18 cellular contexts compared by ENCODE assay signal in the genomic region with DNA sequence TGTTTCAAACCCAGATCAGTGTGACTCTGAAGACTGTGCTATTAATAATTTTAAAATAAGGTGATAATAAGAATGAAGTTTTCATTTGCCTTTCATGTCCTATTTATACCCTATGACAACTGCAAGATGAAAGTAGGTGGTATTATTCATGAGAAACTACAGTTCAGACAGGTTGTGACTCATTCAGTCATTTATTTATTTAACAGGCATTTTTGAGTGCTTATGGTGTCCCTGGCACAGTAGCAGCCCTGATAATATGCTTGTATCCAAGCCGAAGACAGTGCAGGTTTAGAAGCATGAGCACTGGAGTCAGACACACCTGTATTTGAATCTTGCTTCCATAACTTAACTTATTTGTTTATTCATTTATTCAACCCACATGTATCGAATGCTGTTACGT.
A peak's percentile ranks its signal among the peaks of the same experiment; 100 is the strongest.
DNase-seq lines count a peak whose midpoint lies in the region; ATAC-seq, FAIRE-seq and TF ChIP-seq lines count a peak whose summit lies in the region.
"Had no signal": no experiment of that assay in that cellular context is flagged by ENCODE, and none has a peak within 500 bp of the region (broad histone marks: within the 10 kb centered on the region; RNA-seq: fewer than 3 reads in every experiment).

No MANE protein-coding gene starts in this region.

- intact Hi-C loops in pancreas (cut with DNase I) (no loop called here), lower lobe of right lung (cut with DNase I) (no loop called here)

- ATAC-seq in pancreas (peak in 3 of 4 donors; percentile 34 to 80 (median 66)), lower lobe of right lung (no peak)
- ATAC-seq: heart left ventricle had no signal

- CTCF ChIA-PET in GM10248 (lab: Yijun Ruan, JAX) = no interaction called here

- no peak for FAIRE-seq in pancreas (lab: Jason Lieb, UNC)
- FAIRE-seq: GM19239 had no signal

- POLR2A ChIA-PET in GM10248 (lab: Yijun Ruan, JAX) = no interaction called here

- no peak overlapping the region for H3K4me3 ChIP-seq in epithelial cell of esophagus (ENCODE audit: low read length)
- no peak overlapping the region for H3K4me3 ChIP-seq in pancreas
- H3K4me3 ChIP-seq in lower lobe of right lung = no peak overlapping the region
- H3K4me3 ChIP-seq: heart left ventricle, left ventricle myocardium inferior, sigmoid colon had no signal

- H3K27me3 ChIP-seq in pancreas (peaks cover 0 to 3% (median 0%) of the 10 kb centered on the region in 4 donors), lower lobe of right lung (ENCODE audit: low read depth) (no peaks in the 10 kb centered on the region)
- H3K27me3 ChIP-seq: heart left ventricle, sigmoid colon had no signal

- no peaks in the 10 kb centered on the region for H3K9me3 ChIP-seq in pancreas
- H3K9me3 ChIP-seq in lower lobe of right lung = no peaks in the 10 kb centered on the region
- H3K9me3 ChIP-seq: heart left ventricle, left ventricle myocardium inferior, sigmoid colon had no signal

- TF ChIP-seq CTCF in epithelial cell of esophagus (IDR thresholded peaks at IDR 0.05; ENCODE audit: insufficient read depth, low read depth, low read length, missing control alignments) (no peak), pancreas (IDR thresholded peaks at IDR 0.05) (no peak), lower lobe of right lung (IDR thresholded peaks at IDR 0.05) (no peak), GM10248 (IDR thresholded peaks at IDR 0.05; ENCODE audit: control extremely low read depth, extremely low read depth, low read depth, missing control alignments) (no peak)

- H3K4me1 ChIP-seq in pancreas (no peaks in the 10 kb centered on the region), lower lobe of right lung (peaks cover 25% of the 10 kb centered on the region)
- H3K4me1 ChIP-seq: sigmoid colon had no signal

- H3K36me3 ChIP-seq in pancreas (no peaks in the 10 kb centered on the region), lower lobe of right lung (no peaks in the 10 kb centered on the region)
- H3K36me3 ChIP-seq: heart left ventricle, left ventricle myocardium inferior, sigmoid colon had no signal

- WGBS in pancreas, 2 donors = 61 to 72% methylated on average over 3 of the region's 3 CpGs

- H3K27ac ChIP-seq in pancreas (no peak overlapping the region), lower lobe of right lung (no peak overlapping the region)
- H3K27ac ChIP-seq: C4-2B, heart left ventricle, left ventricle myocardium inferior, sigmoid colon had no signal

- DNase-seq in ELR (ENCODE audit: low read depth) (peak; percentile 67), NCI-H526 treated with DMSO at 0.1 percent for 48 hours (lab: John Stamatoyannopoulos, UW) (peak; percentile 79), epithelial cell of esophagus (ENCODE audit: low read depth) (peak; percentile 57), pancreas (no peak), lower lobe of right lung (no peak), GM10248 (ENCODE audit: extremely low spot score) (no peak), NCI-H1436 (lab: John Stamatoyannopoulos, UW) (no peak), DMS79 treated with DMSO at 0.1 percent for 48 hours (lab: John Stamatoyannopoulos, UW) (no peak)
- DNase-seq: activated effector memory CD4-positive, alpha-beta T cell treated with anti-CD3 and anti-CD28 coated beads, Interleukin-2, amount 50 U/mL, for 16 hours; effector memory CD4-positive, alpha-beta T cell; heart left ventricle; Kasumi-1; left ventricle myocardium inferior; NCI-H2029; sigmoid colon; stimulated activated naive CD4-positive, alpha-beta T cell had no signal

Comparison
In these comparisons a context has a peak if more than half of its experiments do, and no peak if none do; other contexts are left out.
1. DNase-seq: peak in ELR (single experiment), NCI-H526 treated with DMSO at 0.1 percent for 48 hours (single experiment) and epithelial cell of esophagus (single experiment); none in pancreas (0 of 6), lower lobe of right lung (single experiment), GM10248 (single experiment), NCI-H1436 (single experiment) and DMS79 treated with DMSO at 0.1 percent for 48 hours (single experiment).
2. ATAC-seq: peak in pancreas (3 of 4); none in lower lobe of right lung (0 of 2).